24 cellular contexts compared by ENCODE assay signal in the genomic region with DNA sequence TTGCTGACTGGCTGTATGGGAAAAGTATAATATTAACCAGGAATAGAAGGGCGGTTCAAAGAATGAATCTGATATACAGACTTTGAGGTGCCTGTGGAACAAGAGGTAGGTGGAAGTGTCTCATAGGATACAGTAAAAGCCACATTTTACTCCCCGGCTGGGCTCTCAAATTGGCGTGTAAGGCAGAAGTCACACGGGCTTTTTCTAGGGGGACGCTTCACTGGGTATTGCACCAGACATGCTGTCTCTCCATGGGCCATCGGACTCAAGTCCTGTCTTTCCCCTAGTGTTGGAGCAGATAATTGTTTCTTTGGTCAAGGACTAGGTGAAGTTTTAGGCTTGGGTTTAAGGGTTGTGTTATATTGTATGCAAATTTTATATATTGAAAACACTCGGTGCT. TPM values are rescaled to one million over a fixed set of nuclear protein-coding genes. Genes with fewer than 3 reads are reported as not detected.
DNase-seq lines count a peak whose midpoint lies in the region; ATAC-seq, FAIRE-seq and TF ChIP-seq lines count a peak whose summit lies in the region.
"Had no signal": no experiment of that assay in that cellular context is flagged by ENCODE, and none has a peak within 500 bp of the region (broad histone marks: within the 10 kb centered on the region; RNA-seq: fewer than 3 reads in every experiment).

No MANE protein-coding gene starts in this region.

- in situ Hi-C loops in ACHN (cut with HindIII; ENCODE audit: low pct_ligation_motif_present, low pct_unique_long_range_greater_than_20kb, low sequenced_read_pairs), result no loop called here

- WGBS in mesenchymal stem cell, result 98% methylated on average over 7 of the region's 7 CpGs
- 91 to 96% (median 94%) methylated on average over 7 of the region's 7 CpGs for whole genome bisulfite sequencing in small intestine, 3 donors

- H3K79me1 ChIP-seq in mesenchymal stem cell (replicated peaks; ENCODE audit: low read length, poor library complexity, severe bottlenecking), result peaks cover 18% of the 10 kb centered on the region

- intact Hi-C loops in left colon (cut with DNase I, micrococcal nuclease), result no loop called here
- intact Hi-C loops in left ventricle myocardium inferior (cut with micrococcal nuclease), result no loop called here

- H3K9me3 ChIP-seq in mesenchymal stem cell (ENCODE audit: control insufficient read depth, low read length), result no peaks in the 10 kb centered on the region
- no peaks in the 10 kb centered on the region for H3K9me3 ChIP-seq in left ventricle myocardium inferior (replicated peaks)
- H3K9me3 ChIP-seq in small intestine (ENCODE audit: control insufficient read depth, low read depth), result no peaks in the 10 kb centered on the region
- H3K9me3 ChIP-seq: esophagus muscularis mucosa, suprapubic skin had no signal

- H3K4me1 ChIP-seq in mesenchymal stem cell (ENCODE audit: control insufficient read depth, insufficient read depth, low read depth, low read length) (peaks cover 12% of the 10 kb centered on the region), left ventricle myocardium inferior (peaks cover 9% of the 10 kb centered on the region), small intestine (ENCODE audit: control insufficient read depth in 2 of 2, insufficient read depth in 1 of 2, low read depth in 1 of 2, low read length in 1 of 2) (no peaks in the 10 kb centered on the region)

- H3K4me1 Mint-ChIP-seq in central memory CD8-positive, alpha-beta T cell, result peaks cover 40% of the 10 kb centered on the region

- H2AK5ac ChIP-seq in mesenchymal stem cell (ENCODE audit: low read length, severe bottlenecking), result peak overlapping the region; percentile 63

- no peak overlapping the region for H3K18ac ChIP-seq in mesenchymal stem cell (ENCODE audit: low read depth in 1 of 2, low read length in 2 of 2)

- no peak overlapping the region for H4K8ac ChIP-seq in mesenchymal stem cell (ENCODE audit: low read length)

- H3K27ac ChIP-seq in mesenchymal stem cell (ENCODE audit: low read length, poor library complexity, severe bottlenecking), result peak overlapping the region; percentile 12
- H3K27ac ChIP-seq in left ventricle myocardium inferior (replicated peaks), result no peak overlapping the region
- no peak overlapping the region for H3K27ac ChIP-seq in small intestine (ENCODE audit: low read depth in 1 of 2, low read length in 1 of 2)
- H3K27ac ChIP-seq: esophagus muscularis mucosa, hepatocyte, suprapubic skin had no signal

- no peak overlapping the region for H3K4me2 ChIP-seq in mesenchymal stem cell (ENCODE audit: low read length, poor library complexity, severe bottlenecking)
- H3K4me2 ChIP-seq: hepatocyte had no signal

- H2BK120ac ChIP-seq in mesenchymal stem cell (ENCODE audit: low read depth, low read length), result no peak overlapping the region

- H3K9ac ChIP-seq in mesenchymal stem cell (ENCODE audit: low read length), result no peak overlapping the region

- H3K4me3 ChIP-seq in mesenchymal stem cell (ENCODE audit: insufficient read depth in 1 of 2, low read depth in 1 of 2, low read length in 2 of 2) (no peak overlapping the region), left ventricle myocardium inferior (no peak overlapping the region), small intestine (ENCODE audit: low read depth in 1 of 2, low read length in 2 of 2) (no peak overlapping the region)
- H3K4me3 ChIP-seq: esophagus muscularis mucosa, hepatocyte, skin epidermis, suprapubic skin had no signal

- no peak overlapping the region for H3K23ac ChIP-seq in mesenchymal stem cell (ENCODE audit: low read length in 2 of 2)

- no peak for TF ChIP-seq CTCF in left ventricle myocardium inferior (IDR thresholded peaks at IDR 0.05; ENCODE audit: borderline replicate concordance)

- no peaks in the 10 kb centered on the region for H3K36me3 ChIP-seq in mesenchymal stem cell (ENCODE audit: control insufficient read depth in 1 of 2, insufficient read depth in 2 of 2, low read depth in 1 of 2, low read length in 2 of 2)
- H3K36me3 ChIP-seq in left ventricle myocardium inferior, result no peaks in the 10 kb centered on the region
- H3K36me3 ChIP-seq in small intestine (ENCODE audit: control insufficient read depth in 2 of 2, insufficient read depth in 2 of 2, low read length in 2 of 2), result no peaks in the 10 kb centered on the region
- H3K36me3 ChIP-seq: suprapubic skin had no signal

- ATAC-seq in central memory CD8-positive, alpha-beta T cell (replicated peaks; ENCODE audit: extremely low read depth, poor library complexity, severe bottlenecking), result no peak
- no peak for ATAC-seq in left colon

- peak overlapping the region; percentile 62 for H3K27ac Mint-ChIP-seq in central memory CD8-positive, alpha-beta T cell (ENCODE audit: low read depth)

- no peaks in the 10 kb centered on the region for H3K27me3 Mint-ChIP-seq in central memory CD8-positive, alpha-beta T cell
- H3K27me3 Mint-ChIP-seq: activated B cell treated with CpG ODN at 0.5 μM for 24 hours, brain had no signal

- H2BK5ac ChIP-seq in mesenchymal stem cell (ENCODE audit: low read depth, low read length, poor library complexity, severe bottlenecking), result no peak overlapping the region

- no peaks in the 10 kb centered on the region for H3K36me3 Mint-ChIP-seq in central memory CD8-positive, alpha-beta T cell (ENCODE audit: insufficient read depth)
- H3K36me3 Mint-ChIP-seq: brain had no signal

- no peak overlapping the region for H3K4me3 Mint-ChIP-seq in central memory CD8-positive, alpha-beta T cell
- H3K4me3 Mint-ChIP-seq: activated B cell treated with CpG ODN at 0.5 μM for 24 hours, brain had no signal

- no peak overlapping the region for H4K91ac ChIP-seq in mesenchymal stem cell (ENCODE audit: low read length)

- H3K27me3 ChIP-seq in mesenchymal stem cell (ENCODE audit: control insufficient read depth in 1 of 2, insufficient read depth in 1 of 2, low read length in 2 of 2), result no peaks in the 10 kb centered on the region
- no peaks in the 10 kb centered on the region for H3K27me3 ChIP-seq in left ventricle myocardium inferior (ENCODE audit: low read depth)
- no peaks in the 10 kb centered on the region for H3K27me3 ChIP-seq in small intestine (ENCODE audit: control insufficient read depth in 2 of 2, insufficient read depth in 2 of 2, low read length in 2 of 2)
- H3K27me3 ChIP-seq: esophagus muscularis mucosa, hepatocyte, suprapubic skin had no signal

- no peak overlapping the region for H2AFZ ChIP-seq in mesenchymal stem cell (ENCODE audit: low read depth, low read length)
- H2AFZ ChIP-seq: hepatocyte had no signal

- no peak overlapping the region for H2BK12ac ChIP-seq in mesenchymal stem cell (ENCODE audit: low read length in 2 of 2)

- no peak overlapping the region for H3K14ac ChIP-seq in mesenchymal stem cell (ENCODE audit: low read length in 2 of 2)

- H2BK15ac ChIP-seq in mesenchymal stem cell (ENCODE audit: low read depth, poor library complexity, severe bottlenecking), result no peak overlapping the region

- DNase-seq in ACHN (peak; percentile 53), HT-29 (ENCODE audit: low spot score) (peak; percentile 45), mesenchymal stem cell (no peak), left colon (no peak), left ventricle myocardium inferior (no peak), small intestine (no peak), DMS 273 (lab: John Stamatoyannopoulos, UW; ENCODE audit: unreplicated experiment) (no peak)
- no peak for DNase-seq in central memory CD8-positive, alpha-beta T cell (ENCODE audit: low spot score in 2 of 2)
- DNase-seq: activated B cell treated with CpG ODN at 0.5 μM for 24 hours; effector CD8-positive, alpha-beta T cell; IMR-90; NCI-H1417; NCI-H2081; NCI-H748 treated with DMSO at 0.1 percent for 48 hours; nucleus accumbens; T1000 had no signal

- H3K9me3 Mint-ChIP-seq in central memory CD8-positive, alpha-beta T cell, result no peaks in the 10 kb centered on the region
- H3K9me3 Mint-ChIP-seq: activated B cell treated with CpG ODN at 0.5 μM for 24 hours; activated CD4-positive, alpha-beta memory T cell treated with anti-CD3 and anti-CD28 coated beads, Interleukin-2, amount 10 ng/mL, durations not matched to agents 7 days and 5 days; brain had no signal

- FAIRE-seq in small intestine (lab: Jason Lieb, UNC), result no peak
- FAIRE-seq: frontal cortex had no signal

- H3K4ac ChIP-seq in mesenchymal stem cell (ENCODE audit: low read depth in 1 of 2, low read length in 2 of 2), result no peak overlapping the region

RNA-seq across cellular contexts. Expression of a gene that starts 9.1 kb away (rescaled TPM):
- 2.9 and 3.0 TPM in 2 replicates for total RNA-seq in HT-29 (2014; rRNA removed; shearing (Covaris generic))
- 0.11 TPM for polyA plus RNA-seq in mesenchymal stem cell (2013, experiment 1 of 2)
- polyA plus RNA-seq in mesenchymal stem cell (2013, experiment 2 of 2), result 0.10 TPM
- total RNA-seq in left colon (10 to 100 TPM; 65.4 to 79.8 TPM), left ventricle myocardium inferior (1.7 TPM)
- polyA plus RNA-seq in small intestine, result 10 to 100 TPM in 2 of 3 donors, 1 to 10 TPM in 1; 8.6 to 23.9 (median 11.6) TPM
- polyA plus RNA-seq: BJ had no signal

Comparison
In these comparisons a context has a peak if more than half of its experiments do, and no peak if none do; other contexts are left out.
1. DNase-seq: peak in ACHN (single experiment) and HT-29 (single experiment); none in central memory CD8-positive, alpha-beta T cell (0 of 2), mesenchymal stem cell (single experiment), left colon (0 of 2), left ventricle myocardium inferior (single experiment), small intestine (single experiment) and DMS 273 (single experiment).
2. RNA of a gene that starts 9.1 kb away (total RNA-seq): 65.4 to 79.8 TPM in left colon; 2.9 to 3.0 TPM in HT-29 and 1.7 TPM in left ventricle myocardium inferior (single experiment); every median in the first group is over 10 times any median in the second.